12 cellular contexts compared by ENCODE assay signal in the genomic region with DNA sequence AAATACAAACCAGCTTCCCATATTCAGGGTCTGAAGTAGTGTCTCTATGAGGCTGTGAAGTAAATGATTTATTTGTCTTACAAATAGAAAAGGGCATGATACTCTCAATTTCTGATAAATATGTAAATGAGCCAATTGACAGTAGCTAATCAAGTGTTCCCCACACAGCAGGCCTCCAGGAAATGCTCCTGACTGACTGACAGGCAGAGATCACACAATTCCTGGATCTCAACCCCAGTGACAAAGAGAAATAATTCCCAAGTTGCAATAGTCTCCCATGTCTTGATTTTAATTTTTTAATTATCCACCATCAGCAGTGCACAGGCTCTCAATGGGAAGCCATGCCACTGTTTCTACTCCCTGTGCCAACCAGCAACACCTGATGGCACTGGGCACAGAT.
DNase-seq lines count a peak whose midpoint lies in the region; ATAC-seq and TF ChIP-seq lines count a peak whose summit lies in the region.
"Had no signal": no experiment of that assay in that cellular context is flagged by ENCODE, and none has a peak within 500 bp of the region (broad histone marks: within the 10 kb centered on the region; RNA-seq: fewer than 3 reads in every experiment).

No MANE protein-coding gene starts in this region.

- H2BK15ac ChIP-seq in H9 (ENCODE audit: low read depth, low read length) (no peak overlapping the region), mesendoderm (replicated peaks; ENCODE audit: low read depth) (no peak overlapping the region)

- H3T11ph ChIP-seq in H9 (ENCODE audit: low read length) = no peak overlapping the region

- H3K79me2 ChIP-seq in H9 (ENCODE audit: insufficient read depth, low read length) (no peaks in the 10 kb centered on the region), mesendoderm (ENCODE audit: control insufficient read depth, insufficient read depth, low read length) (no peaks in the 10 kb centered on the region), smooth muscle cell (ENCODE audit: low read depth) (no peaks in the 10 kb centered on the region)

- peaks cover 2% of the 10 kb centered on the region; the same call in 1 of the 2 replicates for H3K4me1 ChIP-seq in H9 (ENCODE audit: insufficient read depth, low read length)
- peaks cover 4% of the 10 kb centered on the region for H3K4me1 ChIP-seq in mesendoderm (ENCODE audit: control insufficient read depth, low read depth, low read length)
- H3K4me1 ChIP-seq in smooth muscle cell (ENCODE audit: low read depth) = peaks cover 26% of the 10 kb centered on the region
- H3K4me1 ChIP-seq: A549, BLaER1 had no signal

- no peak overlapping the region for H2AFZ ChIP-seq in H9 (ENCODE audit: low read length)
- H2AFZ ChIP-seq in smooth muscle cell (ENCODE audit: low read depth) = no peak overlapping the region

- H3K4me3 ChIP-seq in mesendoderm (ENCODE audit: low read length) (no peak overlapping the region), smooth muscle cell (no peak overlapping the region)
- H3K4me3 ChIP-seq: A549, BLaER1 had no signal

- peak overlapping the region in 1 of 2 experiments; percentile 5; a peak in 2 of 5 replicates for H3K4me3 Mint-ChIP-seq in H9
- H3K4me3 Mint-ChIP-seq: CD4-positive, CD25-positive, alpha-beta regulatory T cell had no signal

- DNase-seq in H9 (no peak), NCI-H345 treated with DMSO at 0.1 percent for 48 hours (lab: John Stamatoyannopoulos, UW; ENCODE audit: unreplicated experiment) (peak; percentile 81), mesendoderm (peak; percentile 39), smooth muscle cell (lab: John Stamatoyannopoulos, UW; ENCODE audit: unreplicated experiment) (no peak)
- DNase-seq in stimulated activated CD4-positive, alpha-beta T cell treated with anti-CD3 and anti-CD28 coated beads, Interleukin-15, amount 100 ng/mL, for 24 hours = no peak
- DNase-seq: AML-193; CD4-positive, CD25-positive, alpha-beta regulatory T cell; DMS 273 treated with DMSO at 0.1 percent for 48 hours; IMR-90 had no signal

- H3K36me3 Mint-ChIP-seq in H9 (ENCODE audit: insufficient read depth in 1 of 3, low read depth in 3 of 3) = peaks cover 12 to 18% (median 14%) of the 10 kb centered on the region in 3 experiments
- H3K36me3 Mint-ChIP-seq: CD4-positive, CD25-positive, alpha-beta regulatory T cell had no signal

- no peak overlapping the region for H2BK120ac ChIP-seq in H9 (ENCODE audit: low read depth, low read length, poor library complexity, severe bottlenecking)
- H2BK120ac ChIP-seq in mesendoderm (ENCODE audit: low read depth, low read length) = no peak overlapping the region

- H2BK5ac ChIP-seq in H9 (ENCODE audit: insufficient read length, low read length) (no peak overlapping the region), mesendoderm (ENCODE audit: low read length) (no peak overlapping the region)

- no peak overlapping the region for H2AK5ac ChIP-seq in H9 (ENCODE audit: insufficient read length, low read length)
- no peak overlapping the region for H2AK5ac ChIP-seq in mesendoderm (ENCODE audit: low read length)

- H3K36me3 ChIP-seq in mesendoderm (ENCODE audit: control insufficient read depth, insufficient read depth, low read length) (no peaks in the 10 kb centered on the region), smooth muscle cell (ENCODE audit: low read depth) (no peaks in the 10 kb centered on the region)
- H3K36me3 ChIP-seq: BLaER1 had no signal

- H3K18ac ChIP-seq in H9 (ENCODE audit: insufficient read length, low read depth, low read length) (no peak overlapping the region), mesendoderm (ENCODE audit: low read length) (no peak overlapping the region)

- peak overlapping the region; percentile 6 for H3K4me2 ChIP-seq in H9 (ENCODE audit: insufficient read depth, insufficient read length, low read length)
- H3K4me2 ChIP-seq in mesendoderm (ENCODE audit: low read length) = no peak overlapping the region
- no peak overlapping the region for H3K4me2 ChIP-seq in smooth muscle cell
- H3K4me2 ChIP-seq: A549, BLaER1 had no signal

- no peak overlapping the region for H3K23ac ChIP-seq in H9 (ENCODE audit: insufficient read length, low read depth, low read length)
- no peak overlapping the region for H3K23ac ChIP-seq in mesendoderm (ENCODE audit: low read length)

- no peaks in the 10 kb centered on the region for H3F3A ChIP-seq in smooth muscle cell (ENCODE audit: low read depth)

- TF ChIP-seq CTCF in H9 (conservative IDR thresholded peaks at IDR 0.05) (no peak), smooth muscle cell (IDR thresholded peaks at IDR 0.05; ENCODE audit: borderline replicate concordance, insufficient read depth, poor library complexity, severe bottlenecking) (no peak)

- H4K8ac ChIP-seq in H9 (replicated peaks; ENCODE audit: insufficient read length, low read depth, low read length) = no peak overlapping the region
- no peak overlapping the region for H4K8ac ChIP-seq in mesendoderm (ENCODE audit: low read depth, low read length)

- H3K27ac ChIP-seq in H9 (ENCODE audit: insufficient read length, low read depth, low read length) = no peak overlapping the region
- no peak overlapping the region for H3K27ac ChIP-seq in mesendoderm (ENCODE audit: low read depth, low read length)
- H3K27ac ChIP-seq in smooth muscle cell (ENCODE audit: low read depth) = no peak overlapping the region
- H3K27ac ChIP-seq: A549, BLaER1 had no signal

- H3K79me1 ChIP-seq in H9 (ENCODE audit: insufficient read depth, low read depth, low read length, poor library complexity, severe bottlenecking) (no peaks in the 10 kb centered on the region), mesendoderm (ENCODE audit: low read length) (no peaks in the 10 kb centered on the region)

- H3K9ac ChIP-seq in H9 (ENCODE audit: extremely low read depth, insufficient read length, low read length) (no peak overlapping the region), mesendoderm (ENCODE audit: low read length) (no peak overlapping the region), smooth muscle cell (ENCODE audit: low read depth) (no peak overlapping the region)
- H3K9ac ChIP-seq: BLaER1 had no signal

- peak overlapping the region in 1 of 3 experiments; percentile 35; a peak in 1 of 7 replicates for H3K27ac Mint-ChIP-seq in H9
- H3K27ac Mint-ChIP-seq: CD4-positive, CD25-positive, alpha-beta regulatory T cell had no signal

- H3K9me3 Mint-ChIP-seq in H9 = peaks cover 18 to 22% of the 10 kb centered on the region in 2 experiments

- no peaks in the 10 kb centered on the region for H3K27me3 ChIP-seq in H9 (ENCODE audit: insufficient read depth, low read length)
- no peaks in the 10 kb centered on the region for H3K27me3 ChIP-seq in mesendoderm (ENCODE audit: insufficient read depth, low read length, poor library complexity)
- H3K27me3 ChIP-seq in smooth muscle cell (ENCODE audit: low read depth) = no peaks in the 10 kb centered on the region
- H3K27me3 ChIP-seq: BLaER1 had no signal

- no peak overlapping the region for H2BK20ac ChIP-seq in H9 (ENCODE audit: low read depth, low read length, poor library complexity, severe bottlenecking)

- H3K27me3 Mint-ChIP-seq in H9 (ENCODE audit: low read depth) = 0 out of 2 replicates have a peak, but pooled peaks cover 1% of the 10 kb centered on the region
- H3K27me3 Mint-ChIP-seq: CD4-positive, CD25-positive, alpha-beta regulatory T cell had no signal

- H3K9me3 ChIP-seq in H9 (ENCODE audit: control insufficient read depth, low read depth, low read length) (peaks cover 11% of the 10 kb centered on the region), smooth muscle cell (replicated peaks; ENCODE audit: low read depth) (no peaks in the 10 kb centered on the region)

- H4K20me1 ChIP-seq in H9 (ENCODE audit: control insufficient read depth, insufficient read depth, insufficient read length) = no peaks in the 10 kb centered on the region
- no peaks in the 10 kb centered on the region for H4K20me1 ChIP-seq in smooth muscle cell (ENCODE audit: low read depth)
- H4K20me1 ChIP-seq: BLaER1 had no signal

- H2BK12ac ChIP-seq in H9 (ENCODE audit: insufficient read length, low read depth, low read length) = no peak overlapping the region

- no peaks in the 10 kb centered on the region for H3K23me2 ChIP-seq in H9 (ENCODE audit: insufficient read length, low read depth, low read length, poor library complexity, severe bottlenecking)

- H3K14ac ChIP-seq in H9 (ENCODE audit: insufficient read depth, low read length) = no peak overlapping the region

- H4K5ac ChIP-seq in H9 (ENCODE audit: insufficient read length, low read depth, low read length) (no peak overlapping the region), mesendoderm (ENCODE audit: low read length) (no peak overlapping the region)

- H3K4me1 Mint-ChIP-seq in H9 = peaks cover 13 to 24% of the 10 kb centered on the region in 2 experiments
- H3K4me1 Mint-ChIP-seq: CD4-positive, CD25-positive, alpha-beta regulatory T cell had no signal

- ATAC-seq in HG03139 (IDR thresholded peaks at IDR 0.05; ENCODE audit: unreplicated experiment) = no peak
- ATAC-seq: A549 had no signal

- no peak overlapping the region for H3K56ac ChIP-seq in H9 (ENCODE audit: insufficient read length, low read depth, low read length)
- no peak overlapping the region for H3K56ac ChIP-seq in mesendoderm (ENCODE audit: low read length)

- H4K91ac ChIP-seq in H9 (ENCODE audit: insufficient read length, low read depth, low read length) = no peak overlapping the region

- H3K4ac ChIP-seq in H9 (ENCODE audit: low read depth, low read length) = no peak overlapping the region
- H3K4ac ChIP-seq in mesendoderm (ENCODE audit: low read depth, low read length) = no peak overlapping the region

Comparison
In these comparisons a context has a peak if more than half of its experiments do, and no peak if none do; other contexts are left out.
1. DNase-seq: peak in NCI-H345 treated with DMSO at 0.1 percent for 48 hours (single experiment) and mesendoderm (single experiment); none in H9 (single experiment), stimulated activated CD4-positive, alpha-beta T cell treated with anti-CD3 and anti-CD28 coated beads, Interleukin-15, amount 100 ng/mL, for 24 hours (single experiment) and smooth muscle cell (single experiment).